10 cellular contexts compared by ENCODE assay signal in the genomic region with DNA sequence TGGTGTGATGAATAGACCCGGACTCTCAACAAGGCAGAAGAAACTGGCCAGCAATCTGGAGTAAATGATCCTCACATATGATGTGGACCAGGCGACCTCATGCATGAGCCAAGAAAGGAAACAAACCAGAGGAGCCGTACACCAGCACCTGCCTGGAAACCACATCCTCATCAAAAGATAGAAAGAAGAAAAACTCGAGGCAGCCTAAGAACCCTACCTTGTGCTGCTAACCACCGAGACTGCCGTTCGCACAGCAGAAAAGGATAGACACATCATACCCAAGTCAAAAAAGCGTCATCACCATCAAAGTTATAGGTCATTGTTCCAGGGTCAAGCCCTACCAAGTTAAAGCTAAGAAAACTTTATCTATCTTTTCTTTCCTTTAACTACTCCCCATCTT.
DNase-seq lines count a peak whose midpoint lies in the region; FAIRE-seq and TF ChIP-seq lines count a peak whose summit lies in the region.
"Had no signal": no experiment of that assay in that cellular context is flagged by ENCODE, and none has a peak within 500 bp of the region (broad histone marks: within the 10 kb centered on the region; RNA-seq: fewer than 3 reads in every experiment).

No MANE protein-coding gene starts in this region.

- H3K79me2 ChIP-seq in OCI-LY7 (ENCODE audit: insufficient read depth, low read depth, low read length) = no peaks in the 10 kb centered on the region

- no peak for FAIRE-seq in D721Med (lab: Jason Lieb, UNC)

- DNase-seq in GM20000 (ENCODE audit: low spot score) (peak; percentile 24), OCI-LY7 (ENCODE audit: low spot score) (peak; percentile 82), glutamatergic neuron (no peak), D721Med (ENCODE audit: insufficient read length, low spot score) (no peak), SK-N-DZ (ENCODE audit: low spot score) (no peak), DMS153 treated with DMSO at 0.1 percent for 48 hours (lab: John Stamatoyannopoulos, UW; ENCODE audit: unreplicated experiment) (no peak)
- DNase-seq in activated effector memory CD4-positive, alpha-beta T cell treated with Interleukin-2 at 50 U/mL for 16 hours = peak; percentile 31
- peak; percentile 5 to 28 for DNase-seq in stimulated activated CD8-positive, alpha-beta memory T cell treated with anti-CD3 and anti-CD28 coated beads, Interleukin-2, amount 100 ng/mL, for 48 hours (ENCODE audit: low read depth in 2 of 2)
- DNase-seq: NCI-H2171 had no signal

- H3K4me2 ChIP-seq in OCI-LY7 (ENCODE audit: low read length) = peak overlapping the region; percentile 45

- no peaks in the 10 kb centered on the region for H3K4me1 Mint-ChIP-seq in glutamatergic neuron (ENCODE audit: low read depth, unreplicated experiment)

- no peaks in the 10 kb centered on the region for H3K36me3 Mint-ChIP-seq in glutamatergic neuron (ENCODE audit: unreplicated experiment)

- H3K4me1 ChIP-seq in OCI-LY7 (ENCODE audit: insufficient read depth, low read length, poor library complexity, severe bottlenecking) = peaks cover 32% of the 10 kb centered on the region

- CTCF ChIA-PET in OCI-LY7 (lab: Charles Lee; ENCODE audit: unreplicated experiment) = no interaction called here

- no TSS peak for BruUV-seq in OCI-LY7 (replicated peaks; lab: Mats Ljungman, UMichigan)

- no peaks in the 10 kb centered on the region for H4K20me1 ChIP-seq in OCI-LY7 (ENCODE audit: insufficient read depth, low read length)

- POLR2A ChIA-PET in OCI-LY7 (lab: Charles Lee) = interaction anchor here (0.6 to 1.7 kb wide), 3 partner anchors 15 to 226 kb away, joined by 5 to 8 read pairs (median 5); no protein-coding TSS in a partner anchor

- H3K4me3 Mint-ChIP-seq in glutamatergic neuron (ENCODE audit: unreplicated experiment) = no peak overlapping the region

- H3K9me3 Mint-ChIP-seq in glutamatergic neuron (ENCODE audit: unreplicated experiment) = peaks cover 7% of the 10 kb centered on the region

- no peak overlapping the region for H3K27ac Mint-ChIP-seq in glutamatergic neuron (ENCODE audit: unreplicated experiment)

- intact Hi-C loops in OCI-LY7 (cut with micrococcal nuclease; ENCODE audit: unreplicated experiment) = no loop called here

- H3K36me3 ChIP-seq in OCI-LY7 (ENCODE audit: insufficient read depth, low read length) = no peaks in the 10 kb centered on the region

- H3K4me3 ChIP-seq in OCI-LY7 (ENCODE audit: low read depth, low read length, poor library complexity, severe bottlenecking) = no peak overlapping the region

- H3K9me3 ChIP-seq in OCI-LY7 (ENCODE audit: low read length) = no peaks in the 10 kb centered on the region

- peak overlapping the region; percentile 38; the same call in 1 of the 2 replicates for H2AFZ ChIP-seq in OCI-LY7 (ENCODE audit: low read length)

- TF ChIP-seq CTCF in GM20000 (IDR thresholded peaks at IDR 0.05; ENCODE audit: extremely low read depth, missing control alignments) = no peak
- TF ChIP-seq CTCF in OCI-LY7 (conservative IDR thresholded peaks at IDR 0.05; ENCODE audit: low read length) = no peak
- TF ChIP-seq CTCF in glutamatergic neuron (IDR thresholded peaks at IDR 0.05; ENCODE audit: partially characterized antibody, unreplicated experiment) = no peak
- TF ChIP-seq CTCF in D721Med (IDR thresholded peaks at IDR 0.05; ENCODE audit: insufficient read depth, missing control alignments) = no peak

- peaks cover 2% of the 10 kb centered on the region for H3K27me3 Mint-ChIP-seq in glutamatergic neuron (ENCODE audit: unreplicated experiment)

- no peaks in the 10 kb centered on the region for H3K9me2 ChIP-seq in OCI-LY7 (ENCODE audit: insufficient read depth, low read length)

- no peak overlapping the region for H3K27ac ChIP-seq in OCI-LY7 (ENCODE audit: low read depth, low read length, poor library complexity, severe bottlenecking)
- H3K27ac ChIP-seq: epithelial cell of prostate had no signal

Comparison
In these comparisons a context has a peak if more than half of its experiments do, and no peak if none do; other contexts are left out.
1. DNase-seq: peak in GM20000 (single experiment), OCI-LY7 (single experiment), activated effector memory CD4-positive, alpha-beta T cell treated with Interleukin-2 at 50 U/mL for 16 hours (single experiment) and stimulated activated CD8-positive, alpha-beta memory T cell treated with anti-CD3 and anti-CD28 coated beads, Interleukin-2, amount 100 ng/mL, for 48 hours (2 of 2); none in glutamatergic neuron (single experiment), D721Med (single experiment), SK-N-DZ (single experiment) and DMS153 treated with DMSO at 0.1 percent for 48 hours (single experiment).